Comparison of ENCODE assay signal across 8 cellular contexts in genomic region chr7:149427893-149428292, GRCh38.
"Had no signal": no experiment of that assay in that cellular context is flagged by ENCODE, and none has a peak within 500 bp of the region (broad histone marks: within the 10 kb centered on the region; RNA-seq: fewer than 3 reads in every experiment).

No MANE protein-coding gene starts in this region.

- H3K27ac Mint-ChIP-seq: IgD-negative memory B cell had no signal

- H3K27me3 Mint-ChIP-seq: IgD-negative memory B cell had no signal

- H3K9ac ChIP-seq: KMS-11 had no signal

- ATAC-seq: HepG2 had no signal

- H3K27ac ChIP-seq: HL-60, KMS-11 had no signal

- H3K4me2 ChIP-seq: KMS-11 had no signal

- H3K9me3 Mint-ChIP-seq: IgD-negative memory B cell had no signal

- DNase-seq: IMR-90, KBM-7, KG1 had no signal

- H3K4me3 Mint-ChIP-seq: IgD-negative memory B cell had no signal

- FAIRE-seq: HepG2, HTR-8/SVneo had no signal
